Comparison of ENCODE assay signal across 31 cellular contexts in the genomic region with DNA sequence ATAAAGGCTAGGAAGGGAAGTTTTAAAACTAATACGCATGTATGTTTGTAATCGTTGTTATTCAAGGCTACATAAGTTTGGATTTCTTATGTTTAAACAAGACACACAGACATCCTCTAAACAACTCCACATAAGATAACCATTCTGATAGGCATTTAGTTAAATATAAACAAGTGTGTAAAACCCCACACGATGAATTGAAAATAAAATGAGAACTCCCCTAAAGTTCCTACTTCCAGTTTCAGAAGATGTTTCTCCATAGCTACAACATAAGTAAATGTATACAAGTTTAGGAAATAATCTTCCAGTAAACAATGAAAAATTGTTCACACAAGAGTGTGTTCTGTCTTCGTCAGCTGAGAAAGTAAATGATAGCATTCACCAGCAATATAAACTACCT.
"Had no signal": no experiment of that assay in that cellular context is flagged by ENCODE, and none has a peak within 500 bp of the region (broad histone marks: within the 10 kb centered on the region; RNA-seq: fewer than 3 reads in every experiment).

No MANE protein-coding gene starts in this region.

- H3K27ac ChIP-seq: ascending aorta, brain microvascular endothelial cell, gastroesophageal sphincter, neural progenitor cell, parathyroid adenoma, psoas muscle, sigmoid colon, tibial nerve, WERI-Rb-1 had no signal

- H3K4me1 Mint-ChIP-seq: natural killer cell, neural progenitor cell had no signal

- H3K27me3 Mint-ChIP-seq: activated CD4-positive, alpha-beta memory T cell treated with anti-CD3 and anti-CD28 coated beads for 36 hours; activated naive CD8-positive, alpha-beta T cell treated with anti-CD3 and anti-CD28 coated beads, Interleukin-2, amount 10 ng/mL, durations not matched to agents 7 days and 5 days had no signal

- ATAC-seq: gastroesophageal sphincter, natural killer cell, psoas muscle had no signal

- H3K27ac Mint-ChIP-seq: activated CD4-positive, alpha-beta memory T cell treated with anti-CD3 and anti-CD28 coated beads for 36 hours; activated CD4-positive, alpha-beta T cell treated with anti-CD3 and anti-CD28 coated beads, Interleukin-2, amount 10 ng/mL, durations not matched to agents 24 days and 14 days; activated naive CD4-positive, alpha-beta T cell treated with anti-CD3 and anti-CD28 coated beads for 36 hours; activated naive CD8-positive, alpha-beta T cell treated with anti-CD3 and anti-CD28 coated beads, Interleukin-2, amount 10 ng/mL, durations not matched to agents 7 days and 5 days; activated T-helper 1 cell treated with anti-CD3 and anti-CD28 coated beads, Interleukin-12 subunit alpha, Interleukin-12 subunit beta, Interleukin-2, Interleukin-4 antibody, amounts not matched to agents 30 ng/mL and 10 ng/mL and 1 ng/mL, durations not matched to agents 14 hours and 24 hours and 36 hours; immature natural killer cell; natural killer cell; neural progenitor cell had no signal

- H3K4me3 ChIP-seq: ascending aorta, gastroesophageal sphincter, neural progenitor cell, psoas muscle, sigmoid colon, tibial nerve had no signal

- DNase-seq: activated CD4-positive, alpha-beta memory T cell treated with anti-CD3 and anti-CD28 coated beads for 36 hours; activated CD4-positive, CD25-positive, alpha-beta regulatory T cell treated with anti-CD3 and anti-CD28 coated beads, Interleukin-2, amount 50 U/mL, for 72 hours; activated CD8-positive, alpha-beta memory T cell treated with anti-CD3 and anti-CD28 coated beads, Interleukin-2, amount 50 U/mL, for 4 hours; activated effector memory CD4-positive, alpha-beta T cell treated with anti-CD3 and anti-CD28 coated beads, Interleukin-2, amount 50 U/mL, for 16 hours; activated naive CD4-positive, alpha-beta T cell treated with anti-CD3 and anti-CD28 coated beads for 36 hours; activated naive CD8-positive, alpha-beta T cell treated with anti-CD3 and anti-CD28 coated beads, Interleukin-2, amount 10 ng/mL, durations not matched to agents 7 days and 5 days; activated T-cell treated with anti-CD3 and anti-CD28 coated beads, Interleukin-2, amount 50 U/mL, for 1 hour; brain microvascular endothelial cell; cortex of kidney; head of caudate nucleus; hippocampal formation; immature natural killer cell; kidney; midbrain; natural killer cell; occipital lobe; psoas muscle; sigmoid colon; small intestine; stimulated activated CD4-positive, alpha-beta T cell treated with anti-CD3 and anti-CD28 coated beads, Interleukin-4, amount 100 ng/mL, for 24 hours; stimulated activated naive CD4-positive, alpha-beta T cell; WERI-Rb-1 had no signal

- H3K36me3 ChIP-seq: ascending aorta, brain microvascular endothelial cell, gastroesophageal sphincter, neural progenitor cell, sigmoid colon, tibial nerve, WERI-Rb-1 had no signal

- H2AFZ ChIP-seq: neural progenitor cell, parathyroid adenoma had no signal

- H3K4me2 ChIP-seq: neural progenitor cell had no signal

- H3K4me3 Mint-ChIP-seq: activated CD4-positive, alpha-beta memory T cell treated with anti-CD3 and anti-CD28 coated beads for 36 hours; activated CD4-positive, alpha-beta T cell treated with anti-CD3 and anti-CD28 coated beads, Interleukin-2, amount 10 ng/mL, durations not matched to agents 24 days and 14 days; activated naive CD4-positive, alpha-beta T cell treated with anti-CD3 and anti-CD28 coated beads for 36 hours; activated naive CD8-positive, alpha-beta T cell treated with anti-CD3 and anti-CD28 coated beads, Interleukin-2, amount 10 ng/mL, durations not matched to agents 7 days and 5 days; activated T-helper 1 cell treated with anti-CD3 and anti-CD28 coated beads, Interleukin-12 subunit alpha, Interleukin-12 subunit beta, Interleukin-2, Interleukin-4 antibody, amounts not matched to agents 30 ng/mL and 10 ng/mL and 1 ng/mL, durations not matched to agents 14 hours and 24 hours and 36 hours; immature natural killer cell; natural killer cell; neural progenitor cell had no signal

- H3K36me3 Mint-ChIP-seq: activated CD4-positive, alpha-beta memory T cell treated with anti-CD3 and anti-CD28 coated beads for 36 hours; immature natural killer cell; natural killer cell; neural progenitor cell had no signal

- H3K27me3 ChIP-seq: ascending aorta, brain microvascular endothelial cell, gastroesophageal sphincter, neural progenitor cell, sigmoid colon, tibial nerve had no signal

- H3K9me3 Mint-ChIP-seq: activated CD4-positive, alpha-beta memory T cell treated with anti-CD3 and anti-CD28 coated beads for 36 hours; activated naive CD4-positive, alpha-beta T cell treated with anti-CD3 and anti-CD28 coated beads for 36 hours; activated naive CD8-positive, alpha-beta T cell treated with anti-CD3 and anti-CD28 coated beads, Interleukin-2, amount 10 ng/mL, durations not matched to agents 7 days and 5 days; immature natural killer cell; natural killer cell; neural progenitor cell had no signal

- H3K9ac ChIP-seq: neural progenitor cell, parathyroid adenoma had no signal

- FAIRE-seq: endothelial cell of umbilical vein, kidney, small intestine, TTC549 had no signal

- H3K9me3 ChIP-seq: ascending aorta, gastroesophageal sphincter, psoas muscle, sigmoid colon, tibial nerve had no signal

- H3K79me2 ChIP-seq: parathyroid adenoma had no signal

- H3K4me1 ChIP-seq: ascending aorta, gastroesophageal sphincter, neural progenitor cell, parathyroid adenoma, psoas muscle, sigmoid colon, tibial nerve had no signal
